Comparison of ENCODE assay signal across 8 cellular contexts in genomic region chr7:6435486-6436384, GRCh38.
DNase-seq lines count a peak whose midpoint lies in the region; ATAC-seq lines count a peak whose summit lies in the region.

No MANE protein-coding gene starts in this region.

- ATAC-seq in GM18499 (IDR thresholded peaks at IDR 0.05; ENCODE audit: insufficient read depth, unreplicated experiment) (peak; percentile 66), HG03103 (IDR thresholded peaks at IDR 0.05; ENCODE audit: low read depth, unreplicated experiment) (peak; percentile 64)

- peak; percentile 81 for DNase-seq in 8988T
- peak; percentile 13 for DNase-seq in NCI-H345 treated with DMSO at 0.1 percent for 48 hours (lab: John Stamatoyannopoulos, UW; ENCODE audit: unreplicated experiment)
- peak; percentile 90 for DNase-seq in activated CD4-positive, CD25-positive, alpha-beta regulatory T cell treated with anti-CD3 and anti-CD28 coated beads, Interleukin-2, amount 50 U/mL, for 72 hours
- DNase-seq in central memory CD4-positive, alpha-beta T cell: peak; percentile 86
- peak; percentile 86 for DNase-seq in stimulated activated CD4-positive, alpha-beta T cell treated with anti-CD3 and anti-CD28 coated beads, Interleukin-1b, Interleukin-23, amount 100 ng/mL, for 48 hours

- H3K27me3 ChIP-seq in layer of hippocampus (ENCODE audit: control insufficient read depth, insufficient read depth, low read length): no peaks in the 10 kb centered on the region

- peak overlapping the region; percentile 71 for H3K27ac ChIP-seq in layer of hippocampus (ENCODE audit: low read depth, low read length)

Comparison
In these comparisons a context has a peak if more than half of its experiments do, and no peak if none do; other contexts are left out.
1. Peak in every context shown above with its lines: DNase-seq, ATAC-seq and H3K27ac ChIP-seq.
2. DNase-seq: peak in every context shown above with its lines; median percentile 90 in activated CD4-positive, CD25-positive, alpha-beta regulatory T cell treated with anti-CD3 and anti-CD28 coated beads, Interleukin-2, amount 50 U/mL, for 72 hours; 86 in central memory CD4-positive, alpha-beta T cell; 86 in stimulated activated CD4-positive, alpha-beta T cell treated with anti-CD3 and anti-CD28 coated beads, Interleukin-1b, Interleukin-23, amount 100 ng/mL, for 48 hours; 81 in 8988T; 13 in NCI-H345 treated with DMSO at 0.1 percent for 48 hours.